In genomic region chr11:80816454-80816847, GRCh38 we compare ENCODE assay signal across 14 cellular contexts.
DNase-seq lines count a peak whose midpoint lies in the region; ATAC-seq, FAIRE-seq and TF ChIP-seq lines count a peak whose summit lies in the region.
"Had no signal": no experiment of that assay in that cellular context is flagged by ENCODE, and none has a peak within 500 bp of the region (broad histone marks: within the 10 kb centered on the region; RNA-seq: fewer than 3 reads in every experiment).

No MANE protein-coding gene starts in this region.

- TF ChIP-seq EP300 in SK-N-SH (IDR thresholded peaks at IDR 0.05; ENCODE audit: borderline replicate concordance in 1 of 2, low read depth in 1 of 2, low read length in 1 of 2): no peak

- no peak for FAIRE-seq in urothelium cell line (lab: Jason Lieb, UNC)
- FAIRE-seq: bronchial epithelial cell, HepG2 had no signal

- no peak overlapping the region for H3K4me3 Mint-ChIP-seq in activated T-helper 2 cell treated with anti-CD3 and anti-CD28 coated beads, Interferon-gamma antibody, Interleukin-2, Interleukin-4, amounts not matched to agents 10 μg/mL and 5 μg/mL and 100 μg/mL, durations not matched to agents 14 hours and 24 hours and 36 hours (ENCODE audit: low read depth)
- H3K4me3 Mint-ChIP-seq: activated T-helper 17 cell treated with anti-CD3 and anti-CD28 coated beads, Interleukin-2, amount 50 U/mL, for 72 hours had no signal

- H3K36me3 ChIP-seq in OCI-LY3 (replicated peaks; ENCODE audit: low read depth, low read length): no peaks in the 10 kb centered on the region
- no peaks in the 10 kb centered on the region for H3K36me3 ChIP-seq in SK-N-SH (replicated peaks in 1 of 2; ENCODE audit: control insufficient read depth in 1 of 2, insufficient read depth in 2 of 2, low read length in 1 of 2)

- H3K9me3 ChIP-seq in OCI-LY3 (ENCODE audit: insufficient read depth, low read length) (no peaks in the 10 kb centered on the region), SK-N-SH (no peaks in the 10 kb centered on the region)

- no peaks in the 10 kb centered on the region for H3F3A ChIP-seq in SK-N-SH (replicated peaks; ENCODE audit: insufficient read depth)

- H3K9ac ChIP-seq in OCI-LY3 (ENCODE audit: low read length) (peak overlapping the region; percentile 79), SK-N-SH (no peak overlapping the region)

- H3K27ac Mint-ChIP-seq in activated T-helper 2 cell treated with anti-CD3 and anti-CD28 coated beads, Interferon-gamma antibody, Interleukin-2, Interleukin-4, amounts not matched to agents 10 μg/mL and 5 μg/mL and 100 μg/mL, durations not matched to agents 14 hours and 24 hours and 36 hours: no peak overlapping the region
- H3K27ac Mint-ChIP-seq: activated T-helper 17 cell treated with anti-CD3 and anti-CD28 coated beads, Interleukin-2, amount 50 U/mL, for 72 hours had no signal

- TF ChIP-seq CTCF in OCI-LY3 (IDR thresholded peaks at IDR 0.05; ENCODE audit: low read depth, low read length) (no peak), SK-N-SH (IDR thresholded peaks at IDR 0.05) (no peak)

- H4K20me1 ChIP-seq in OCI-LY3 (ENCODE audit: insufficient read depth, low read length) (no peaks in the 10 kb centered on the region), SK-N-SH (ENCODE audit: insufficient read depth) (no peaks in the 10 kb centered on the region)

- H3K27ac ChIP-seq in OCI-LY3 (ENCODE audit: low read length) (peak overlapping the region; percentile 96), SK-N-SH (ENCODE audit: low read depth in 2 of 2, low read length in 1 of 2) (no peak overlapping the region)

- H3K79me2 ChIP-seq in OCI-LY3 (ENCODE audit: low read length): no peaks in the 10 kb centered on the region
- no peaks in the 10 kb centered on the region for H3K79me2 ChIP-seq in SK-N-SH (ENCODE audit: insufficient read depth)

- H3K27me3 ChIP-seq in OCI-LY3 (ENCODE audit: low read depth, low read length) (no peaks in the 10 kb centered on the region), SK-N-SH (ENCODE audit: insufficient read depth) (no peaks in the 10 kb centered on the region)

- peak; percentile 23 for ATAC-seq in GM18861 (IDR thresholded peaks at IDR 0.05; ENCODE audit: unreplicated experiment)
- ATAC-seq in GM21529 (IDR thresholded peaks at IDR 0.05; ENCODE audit: unreplicated experiment): peak; percentile 32
- peak; percentile 23 for ATAC-seq in HG03095 (IDR thresholded peaks at IDR 0.05; ENCODE audit: unreplicated experiment)
- ATAC-seq: activated T-helper 17 cell treated with anti-CD3 and anti-CD28 coated beads, Interleukin-2, amount 50 U/mL, for 72 hours; HepG2 had no signal

- POLR2A ChIA-PET in SK-N-SH (lab: Yijun Ruan, JAX): no interaction called here

- H3K4me3 ChIP-seq in OCI-LY3 (ENCODE audit: low read length) (peak overlapping the region; percentile 69), SK-N-SH (ENCODE audit: low read depth in 2 of 2, low read length in 1 of 2) (no peak overlapping the region)

- WGBS in SK-N-SH (ENCODE audit: low lambda C conversion rate): 11% methylated on average over 1 of the region's 1 CpG

- peak overlapping the region; percentile 92 for H3K4me2 ChIP-seq in OCI-LY3 (ENCODE audit: low read length)
- no peak overlapping the region for H3K4me2 ChIP-seq in SK-N-SH

- H3K4me1 ChIP-seq in OCI-LY3 (ENCODE audit: low read length): peaks cover 41% of the 10 kb centered on the region
- peaks cover 0 to 7% of the 10 kb centered on the region in 2 experiments; a peak in 1 of 4 replicates for H3K4me1 ChIP-seq in SK-N-SH (ENCODE audit: control insufficient read depth in 1 of 2, insufficient read depth in 2 of 2, low read depth in 1 of 2, low read length in 1 of 2)

- H3K9me3 Mint-ChIP-seq in activated T-helper 2 cell treated with anti-CD3 and anti-CD28 coated beads, Interferon-gamma antibody, Interleukin-2, Interleukin-4, amounts not matched to agents 10 μg/mL and 5 μg/mL and 100 μg/mL, durations not matched to agents 14 hours and 24 hours and 36 hours: peaks cover 13% of the 10 kb centered on the region

- TF ChIP-seq RAD21 in SK-N-SH (IDR thresholded peaks at IDR 0.05; ENCODE audit: low read length): no peak

- DNase-seq in DMS 273 (lab: John Stamatoyannopoulos, UW; ENCODE audit: unreplicated experiment) (no peak), urothelium cell line (ENCODE audit: low spot score) (no peak), SK-N-SH (no peak)
- no peak for DNase-seq in activated T-helper 2 cell treated with anti-CD3 and anti-CD28 coated beads, Interferon-gamma antibody, Interleukin-2, Interleukin-4, amounts not matched to agents 10 μg/mL and 5 μg/mL and 100 μg/mL, durations not matched to agents 14 hours and 24 hours and 36 hours (ENCODE audit: low spot score)
- DNase-seq: erythroblast, NCI-H2107, Right ventricle myocardium superior had no signal

- CTCF ChIA-PET in SK-N-SH (lab: Yijun Ruan, JAX): no interaction called here

- H3K36me3 Mint-ChIP-seq in activated T-helper 2 cell treated with anti-CD3 and anti-CD28 coated beads, Interferon-gamma antibody, Interleukin-2, Interleukin-4, amounts not matched to agents 10 μg/mL and 5 μg/mL and 100 μg/mL, durations not matched to agents 14 hours and 24 hours and 36 hours (ENCODE audit: low read depth): no peaks in the 10 kb centered on the region

- H3K9me2 ChIP-seq in SK-N-SH: no peaks in the 10 kb centered on the region

- H2AFZ ChIP-seq in OCI-LY3 (ENCODE audit: low read depth, low read length) (no peak overlapping the region), SK-N-SH (ENCODE audit: low read depth) (no peak overlapping the region)

- intact Hi-C loops in activated T-helper 2 cell treated with anti-CD3 and anti-CD28 coated beads, Interferon-gamma antibody, Interleukin-2, Interleukin-4, amounts not matched to agents 10 μg/mL and 5 μg/mL and 100 μg/mL, durations not matched to agents 14 hours and 24 hours and 36 hours (cut with micrococcal nuclease): no loop called here

- H3K27me3 Mint-ChIP-seq in activated T-helper 2 cell treated with anti-CD3 and anti-CD28 coated beads, Interferon-gamma antibody, Interleukin-2, Interleukin-4, amounts not matched to agents 10 μg/mL and 5 μg/mL and 100 μg/mL, durations not matched to agents 14 hours and 24 hours and 36 hours (ENCODE audit: low read depth): no peaks in the 10 kb centered on the region
- H3K27me3 Mint-ChIP-seq: activated T-helper 17 cell treated with anti-CD3 and anti-CD28 coated beads, Interleukin-2, amount 50 U/mL, for 72 hours had no signal

- peaks cover 2% of the 10 kb centered on the region for H3K4me1 Mint-ChIP-seq in activated T-helper 2 cell treated with anti-CD3 and anti-CD28 coated beads, Interferon-gamma antibody, Interleukin-2, Interleukin-4, amounts not matched to agents 10 μg/mL and 5 μg/mL and 100 μg/mL, durations not matched to agents 14 hours and 24 hours and 36 hours (ENCODE audit: low read depth)
- H3K4me1 Mint-ChIP-seq: activated T-helper 17 cell treated with anti-CD3 and anti-CD28 coated beads, Interleukin-2, amount 50 U/mL, for 72 hours had no signal

TF ChIP-seq in SK-N-SH, 30 proteins besides CTCF, POLR2A, EP300 and RAD21 (continues in another document):
- TF ChIP-seq JUND (IDR thresholded peaks at IDR 0.05) (no peak), RFX5 (IDR thresholded peaks at IDR 0.05; ENCODE audit: low read length) (no peak), TEAD4 (IDR thresholded peaks at IDR 0.05; ENCODE audit: borderline replicate concordance, insufficient read depth) (no peak), FOXJ3 (CRISPR knock-in tag; IDR thresholded peaks at IDR 0.05) (no peak), RCOR1 (IDR thresholded peaks at IDR 0.05; ENCODE audit: low read length) (no peak), MAX (IDR thresholded peaks at IDR 0.05; ENCODE audit: low read depth) (no peak), YY1 (IDR thresholded peaks at IDR 0.05; ENCODE audit: low read depth) (no peak), PBX3 (IDR thresholded peaks at IDR 0.05) (no peak), MEF2A (IDR thresholded peaks at IDR 0.05; ENCODE audit: borderline replicate concordance, low read depth) (no peak), GABPA (IDR thresholded peaks at IDR 0.05; ENCODE audit: low read depth) (no peak), EZH2phosphoT487 (IDR thresholded peaks at IDR 0.05; ENCODE audit: borderline replicate concordance, low read depth) (no peak), CHD2 (IDR thresholded peaks at IDR 0.05; ENCODE audit: low read length, partially characterized antibody) (no peak), FOSL2 (IDR thresholded peaks at IDR 0.05; ENCODE audit: borderline replicate concordance, low read depth) (no peak), TCF12 (IDR thresholded peaks at IDR 0.05) (no peak), POLR2AphosphoS5 (IDR thresholded peaks at IDR 0.05; ENCODE audit: low read depth, low read length) (no peak), USF2 (IDR thresholded peaks at IDR 0.05; ENCODE audit: borderline replicate concordance, low read depth, low read length) (no peak)
